8 cellular contexts compared by ENCODE assay signal in genomic region chr13:91133941-91134772, GRCh38.
A peak's percentile ranks its signal among the peaks of the same experiment; 100 is the strongest.
DNase-seq lines count a peak whose midpoint lies in the region; FAIRE-seq and TF ChIP-seq lines count a peak whose summit lies in the region.

No MANE protein-coding gene starts in this region.

- H3K27ac ChIP-seq in coronary artery, result no peak overlapping the region
- no peak overlapping the region for H3K27ac ChIP-seq in liver (ENCODE audit: low read depth in 1 of 2, low read length in 2 of 2)
- no peak overlapping the region for H3K27ac ChIP-seq in stomach

- H3K9ac ChIP-seq in liver (ENCODE audit: low read depth in 1 of 2, low read length in 2 of 2), result no peak overlapping the region

- H3K9me3 ChIP-seq in liver (ENCODE audit: control insufficient read depth in 4 of 4, low read length in 3 of 4) (no peaks in the 10 kb centered on the region), stomach (no peaks in the 10 kb centered on the region)

- WGBS in liver, result 32% methylated on average over 10 of the region's 10 CpGs
- WGBS in stomach, 5 donors, result 30 to 39% (median 38%) methylated on average over 10 of the region's 10 CpGs

- H3K4me1 ChIP-seq in liver (ENCODE audit: control insufficient read depth in 4 of 4, insufficient read depth in 4 of 4, low read length in 3 of 4) (no peaks in the 10 kb centered on the region), stomach (peaks cover 0 to 5% (median 0%) of the 10 kb centered on the region in 4 donors)

- H3K27me3 ChIP-seq in liver (ENCODE audit: control insufficient read depth in 4 of 4, insufficient read depth in 4 of 4, low read length in 3 of 4) (no peaks in the 10 kb centered on the region), stomach (no peaks in the 10 kb centered on the region)

- TF ChIP-seq EP300 in stomach (IDR thresholded peaks at IDR 0.05), result no peak

- in situ Hi-C loops in SK-MEL-5 (cut with HindIII; ENCODE audit: low pct_unique_long_range_greater_than_20kb, low sequenced_read_pairs), result no loop called here

- peak; percentile 79 to 80 for TF ChIP-seq RAD21 in liver (IDR thresholded peaks at IDR 0.05)

- H3K4me3 ChIP-seq in LNCaP clone FGC (ENCODE audit: low read depth, low read length), result no peak overlapping the region
- H3K4me3 ChIP-seq in coronary artery, result no peak overlapping the region
- no peak overlapping the region for H3K4me3 ChIP-seq in liver (ENCODE audit: low read depth in 1 of 3, low read length in 3 of 3)
- H3K4me3 ChIP-seq in stomach, result no peak overlapping the region

- POLR2A ChIA-PET in GM10248 (lab: Yijun Ruan, JAX), result no interaction called here

- peak; percentile 94 for FAIRE-seq in A204.1 (lab: Jason Lieb, UNC)

- no peak for TF ChIP-seq POLR2A in stomach (IDR thresholded peaks at IDR 0.05)

- TF ChIP-seq CTCF in GM10248 (IDR thresholded peaks at IDR 0.05; ENCODE audit: control extremely low read depth, extremely low read depth, low read depth, missing control alignments), result peak; percentile 82
- peak; percentile 71 for TF ChIP-seq CTCF in LNCaP clone FGC (IDR thresholded peaks at IDR 0.05; ENCODE audit: control insufficient read depth, extremely low read depth, insufficient read depth)
- TF ChIP-seq CTCF in coronary artery (IDR thresholded peaks at IDR 0.05), result peak; percentile 61
- peak; percentile 72 for TF ChIP-seq CTCF in liver (IDR thresholded peaks at IDR 0.05; ENCODE audit: low read depth, low read length, missing input control)
- peak in 4 of 7 experiments; percentile 42 to 66 (median 56) for TF ChIP-seq CTCF in stomach (IDR thresholded peaks at IDR 0.05)

- DNase-seq in GM10248 (ENCODE audit: extremely low spot score) (peak; percentile 24), HCEC 1CT (peak; percentile 44), LNCaP clone FGC (ENCODE audit: low read depth) (no peak), SK-MEL-5 (ENCODE audit: low read depth, low spot score) (peak; percentile 88), coronary artery (ENCODE audit: low spot score) (no peak), stomach (peak; percentile 42)

- intact Hi-C loops in stomach (cut with DNase I; ENCODE audit: low total_unique reads), result no loop called here

- no peaks in the 10 kb centered on the region for H3K36me3 ChIP-seq in liver (ENCODE audit: control insufficient read depth in 4 of 4, insufficient read depth in 3 of 4, low read depth in 1 of 4, low read length in 3 of 4)
- H3K36me3 ChIP-seq in stomach, result no peaks in the 10 kb centered on the region

- CTCF ChIA-PET in GM10248 (lab: Yijun Ruan, JAX), result interaction anchor here (0.7 to 1.5 kb wide), 14 partner anchors 8 to 588 kb away, joined by 3 to 10 read pairs (median 4); no protein-coding TSS in a partner anchor

TF ChIP-seq in liver, 16 proteins besides CTCF, POLR2A, EP300 and RAD21:
- TF ChIP-seq EGR1 (IDR thresholded peaks at IDR 0.05; ENCODE audit: low read depth in 2 of 2), result no peak
- TF ChIP-seq, protein P1, sequence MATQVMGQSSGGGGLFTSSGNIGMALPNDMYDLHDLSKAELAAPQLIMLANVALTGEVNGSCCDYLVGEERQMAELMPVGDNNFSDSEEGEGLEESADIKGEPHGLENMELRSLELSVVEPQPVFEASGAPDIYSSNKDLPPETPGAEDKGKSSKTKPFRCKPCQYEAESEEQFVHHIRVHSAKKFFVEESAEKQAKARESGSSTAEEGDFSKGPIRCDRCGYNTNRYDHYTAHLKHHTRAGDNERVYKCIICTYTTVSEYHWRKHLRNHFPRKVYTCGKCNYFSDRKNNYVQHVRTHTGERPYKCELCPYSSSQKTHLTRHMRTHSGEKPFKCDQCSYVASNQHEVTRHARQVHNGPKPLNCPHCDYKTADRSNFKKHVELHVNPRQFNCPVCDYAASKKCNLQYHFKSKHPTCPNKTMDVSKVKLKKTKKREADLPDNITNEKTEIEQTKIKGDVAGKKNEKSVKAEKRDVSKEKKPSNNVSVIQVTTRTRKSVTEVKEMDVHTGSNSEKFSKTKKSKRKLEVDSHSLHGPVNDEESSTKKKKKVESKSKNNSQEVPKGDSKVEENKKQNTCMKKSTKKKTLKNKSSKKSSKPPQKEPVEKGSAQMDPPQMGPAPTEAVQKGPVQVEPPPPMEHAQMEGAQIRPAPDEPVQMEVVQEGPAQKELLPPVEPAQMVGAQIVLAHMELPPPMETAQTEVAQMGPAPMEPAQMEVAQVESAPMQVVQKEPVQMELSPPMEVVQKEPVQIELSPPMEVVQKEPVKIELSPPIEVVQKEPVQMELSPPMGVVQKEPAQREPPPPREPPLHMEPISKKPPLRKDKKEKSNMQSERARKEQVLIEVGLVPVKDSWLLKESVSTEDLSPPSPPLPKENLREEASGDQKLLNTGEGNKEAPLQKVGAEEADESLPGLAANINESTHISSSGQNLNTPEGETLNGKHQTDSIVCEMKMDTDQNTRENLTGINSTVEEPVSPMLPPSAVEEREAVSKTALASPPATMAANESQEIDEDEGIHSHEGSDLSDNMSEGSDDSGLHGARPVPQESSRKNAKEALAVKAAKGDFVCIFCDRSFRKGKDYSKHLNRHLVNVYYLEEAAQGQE (IDR thresholded peaks at IDR 0.05), result no peak
- TF ChIP-seq GABPA (IDR thresholded peaks at IDR 0.05 in 1 of 2, conservative IDR thresholded peaks at IDR 0.05 in 1 of 2), result no peak
- no peak for TF ChIP-seq HNF4A (conservative IDR thresholded peaks at IDR 0.05)
- TF ChIP-seq YY1 (IDR thresholded peaks at IDR 0.05), result no peak
TF ChIP-seq in liver: peak in this region for 0.

Comparison
In these comparisons a context has a peak if more than half of its experiments do, and no peak if none do; other contexts are left out.
1. DNase-seq: peak in GM10248 (single experiment), HCEC 1CT (single experiment), SK-MEL-5 (single experiment) and stomach (single experiment); none in LNCaP clone FGC (single experiment) and coronary artery (single experiment).
2. Peak in every context shown above with its lines, with median percentiles within 50 percentile points of each other: CTCF ChIP-seq.